Comparison of ENCODE assay signal across 1 cellular context in genomic region chr16:4184038-4184702, GRCh38.
TF ChIP-seq lines count a peak whose summit lies in the region.

No MANE protein-coding gene starts in this region.

TF ChIP-seq in GM23338, 12 proteins besides CTCF, POLR2A, EP300 and RAD21 (continued from another document):
- TF ChIP-seq, protein P1, sequence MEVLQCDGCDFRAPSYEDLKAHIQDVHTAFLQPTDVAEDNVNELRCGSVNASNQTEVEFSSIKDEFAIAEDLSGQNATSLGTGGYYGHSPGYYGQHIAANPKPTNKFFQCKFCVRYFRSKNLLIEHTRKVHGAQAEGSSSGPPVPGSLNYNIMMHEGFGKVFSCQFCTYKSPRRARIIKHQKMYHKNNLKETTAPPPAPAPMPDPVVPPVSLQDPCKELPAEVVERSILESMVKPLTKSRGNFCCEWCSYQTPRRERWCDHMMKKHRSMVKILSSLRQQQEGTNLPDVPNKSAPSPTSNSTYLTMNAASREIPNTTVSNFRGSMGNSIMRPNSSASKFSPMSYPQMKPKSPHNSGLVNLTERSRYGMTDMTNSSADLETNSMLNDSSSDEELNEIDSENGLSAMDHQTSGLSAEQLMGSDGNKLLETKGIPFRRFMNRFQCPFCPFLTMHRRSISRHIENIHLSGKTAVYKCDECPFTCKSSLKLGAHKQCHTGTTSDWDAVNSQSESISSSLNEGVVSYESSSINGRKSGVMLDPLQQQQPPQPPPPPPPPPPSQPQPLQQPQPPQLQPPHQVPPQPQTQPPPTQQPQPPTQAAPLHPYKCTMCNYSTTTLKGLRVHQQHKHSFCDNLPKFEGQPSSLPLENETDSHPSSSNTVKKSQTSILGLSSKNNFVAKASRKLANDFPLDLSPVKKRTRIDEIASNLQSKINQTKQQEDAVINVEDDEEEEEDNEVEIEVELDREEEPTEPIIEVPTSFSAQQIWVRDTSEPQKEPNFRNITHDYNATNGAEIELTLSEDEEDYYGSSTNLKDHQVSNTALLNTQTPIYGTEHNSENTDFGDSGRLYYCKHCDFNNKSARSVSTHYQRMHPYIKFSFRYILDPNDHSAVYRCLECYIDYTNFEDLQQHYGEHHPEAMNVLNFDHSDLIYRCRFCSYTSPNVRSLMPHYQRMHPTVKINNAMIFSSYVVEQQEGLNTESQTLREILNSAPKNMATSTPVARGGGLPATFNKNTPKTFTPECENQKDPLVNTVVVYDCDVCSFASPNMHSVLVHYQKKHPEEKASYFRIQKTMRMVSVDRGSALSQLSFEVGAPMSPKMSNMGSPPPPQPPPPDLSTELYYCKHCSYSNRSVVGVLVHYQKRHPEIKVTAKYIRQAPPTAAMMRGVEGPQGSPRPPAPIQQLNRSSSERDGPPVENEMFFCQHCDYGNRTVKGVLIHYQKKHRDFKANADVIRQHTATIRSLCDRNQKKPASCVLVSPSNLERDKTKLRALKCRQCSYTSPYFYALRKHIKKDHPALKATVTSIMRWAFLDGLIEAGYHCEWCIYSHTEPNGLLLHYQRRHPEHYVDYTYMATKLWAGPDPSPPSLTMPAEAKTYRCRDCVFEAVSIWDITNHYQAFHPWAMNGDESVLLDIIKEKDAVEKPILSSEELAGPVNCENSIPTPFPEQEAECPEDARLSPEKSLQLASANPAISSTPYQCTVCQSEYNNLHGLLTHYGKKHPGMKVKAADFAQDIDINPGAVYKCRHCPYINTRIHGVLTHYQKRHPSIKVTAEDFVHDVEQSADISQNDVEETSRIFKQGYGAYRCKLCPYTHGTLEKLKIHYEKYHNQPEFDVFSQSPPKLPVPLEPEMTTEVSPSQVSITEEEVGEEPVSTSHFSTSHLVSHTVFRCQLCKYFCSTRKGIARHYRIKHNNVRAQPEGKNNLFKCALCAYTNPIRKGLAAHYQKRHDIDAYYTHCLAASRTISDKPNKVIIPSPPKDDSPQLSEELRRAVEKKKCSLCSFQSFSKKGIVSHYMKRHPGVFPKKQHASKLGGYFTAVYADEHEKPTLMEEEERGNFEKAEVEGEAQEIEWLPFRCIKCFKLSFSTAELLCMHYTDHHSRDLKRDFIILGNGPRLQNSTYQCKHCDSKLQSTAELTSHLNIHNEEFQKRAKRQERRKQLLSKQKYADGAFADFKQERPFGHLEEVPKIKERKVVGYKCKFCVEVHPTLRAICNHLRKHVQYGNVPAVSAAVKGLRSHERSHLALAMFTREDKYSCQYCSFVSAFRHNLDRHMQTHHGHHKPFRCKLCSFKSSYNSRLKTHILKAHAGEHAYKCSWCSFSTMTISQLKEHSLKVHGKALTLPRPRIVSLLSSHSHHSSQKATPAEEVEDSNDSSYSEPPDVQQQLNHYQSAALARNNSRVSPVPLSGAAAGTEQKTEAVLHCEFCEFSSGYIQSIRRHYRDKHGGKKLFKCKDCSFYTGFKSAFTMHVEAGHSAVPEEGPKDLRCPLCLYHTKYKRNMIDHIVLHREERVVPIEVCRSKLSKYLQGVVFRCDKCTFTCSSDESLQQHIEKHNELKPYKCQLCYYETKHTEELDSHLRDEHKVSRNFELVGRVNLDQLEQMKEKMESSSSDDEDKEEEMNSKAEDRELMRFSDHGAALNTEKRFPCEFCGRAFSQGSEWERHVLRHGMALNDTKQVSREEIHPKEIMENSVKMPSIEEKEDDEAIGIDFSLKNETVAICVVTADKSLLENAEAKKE (CRISPR knock-in tag; IDR thresholded peaks at IDR 0.05), result no peak
- TF ChIP-seq EZH2 (IDR thresholded peaks at IDR 0.05; ENCODE audit: low read depth, unreplicated experiment), result no peak
- no peak for TF ChIP-seq ZNF331 (CRISPR knock-in tag; IDR thresholded peaks at IDR 0.05; ENCODE audit: low read depth)
- no peak for TF ChIP-seq JUNB (IDR thresholded peaks at IDR 0.05; ENCODE audit: unreplicated experiment)
- TF ChIP-seq POLR2AphosphoS5 (IDR thresholded peaks at IDR 0.05; ENCODE audit: low read depth), result no peak
